ENCODE assay signal across 27 cellular contexts in genomic region chr3:194061421-194062029, GRCh38.
"Had no signal": no experiment of that assay in that cellular context is flagged by ENCODE, and none has a peak within 500 bp of the region (broad histone marks: within the 10 kb centered on the region; RNA-seq: fewer than 3 reads in every experiment).

No MANE protein-coding gene starts in this region.

- H3K4me3 ChIP-seq: body of pancreas, colonic mucosa, gastroesophageal sphincter, hepatocyte, pancreas, prostate gland, right atrium auricular region, testis, transverse colon had no signal

- FAIRE-seq: keratinocyte, pancreas had no signal

- H2AFZ ChIP-seq: hepatocyte had no signal

- DNase-seq: activated CD4-positive, alpha-beta T cell treated with anti-CD3 and anti-CD28 coated beads for 1 hour; activated CD4-positive, alpha-beta T cell treated with anti-CD3 and anti-CD28 coated beads, Interleukin-2, amount 50 U/mL, for 1 hour; activated CD8-positive, alpha-beta T cell treated with anti-CD3 and anti-CD28 coated beads for 36 hours; activated gamma-delta T cell treated with Interleukin-2 at 50 U/mL for 16 hours; activated naive CD4-positive, alpha-beta T cell treated with anti-CD3 and anti-CD28 coated beads, Interleukin-2, amount 50 U/mL, for 16 hours; activated T-cell treated with anti-CD3 and anti-CD28 coated beads, Interleukin-2, amount 50 U/mL, for 4 hours; amygdala; body of pancreas; cerebellar nuclear complex; colonic mucosa; effector memory CD4-positive, alpha-beta T cell; left cardiac atrium; left ventricle myocardium superior; naive B cell; pancreas; stimulated activated CD4-positive, alpha-beta T cell treated with anti-CD3 and anti-CD28 coated beads, Interleukin-2, amount 100 ng/mL, for 48 hours; stimulated activated naive CD8-positive, alpha-beta T cell treated with anti-CD3 and anti-CD28 coated beads, Interleukin-15, Interleukin-2, amounts not matched to agents 100 U/mL and 50 U/mL, for 24 hours; T-helper 17 cell; T1000; testis; transverse colon had no signal

- H3K36me3 ChIP-seq: colonic mucosa, gastroesophageal sphincter, pancreas, prostate gland, right atrium auricular region, transverse colon had no signal

- H3K79me2 ChIP-seq: hepatocyte had no signal

- H3K4me1 ChIP-seq: colonic mucosa, prostate gland had no signal

- H3K4me2 ChIP-seq: hepatocyte had no signal

- H3K27ac ChIP-seq: body of pancreas, colonic mucosa, gastroesophageal sphincter, hepatocyte, pancreas, prostate gland, right atrium auricular region, testis, transverse colon had no signal

- ATAC-seq: activated CD8-positive, alpha-beta T cell treated with anti-CD3 and anti-CD28 coated beads for 36 hours; activated T-cell treated with anti-CD3 and anti-CD28 coated beads, Interleukin-2, amount 50 U/mL, for 4 hours; activated T-helper 17 cell treated with anti-CD3 and anti-CD28 coated beads, Interleukin-2, amount 50 U/mL, for 72 hours; body of pancreas; gastroesophageal sphincter; left cardiac atrium; left ventricle myocardium superior; pancreas; stimulated activated naive CD8-positive, alpha-beta T cell treated with anti-CD3 and anti-CD28 coated beads, Interleukin-15, Interleukin-2, amounts not matched to agents 100 U/mL and 50 U/mL, for 24 hours; T-helper 17 cell had no signal

- H3K9me3 ChIP-seq: body of pancreas, colonic mucosa, gastroesophageal sphincter, pancreas, prostate gland, right atrium auricular region, testis, transverse colon had no signal

- H3K27me3 ChIP-seq: body of pancreas, colonic mucosa, gastroesophageal sphincter, hepatocyte, pancreas, right atrium auricular region, testis, transverse colon had no signal
